Comparison of ENCODE assay signal across 8 cellular contexts in the genomic region with DNA sequence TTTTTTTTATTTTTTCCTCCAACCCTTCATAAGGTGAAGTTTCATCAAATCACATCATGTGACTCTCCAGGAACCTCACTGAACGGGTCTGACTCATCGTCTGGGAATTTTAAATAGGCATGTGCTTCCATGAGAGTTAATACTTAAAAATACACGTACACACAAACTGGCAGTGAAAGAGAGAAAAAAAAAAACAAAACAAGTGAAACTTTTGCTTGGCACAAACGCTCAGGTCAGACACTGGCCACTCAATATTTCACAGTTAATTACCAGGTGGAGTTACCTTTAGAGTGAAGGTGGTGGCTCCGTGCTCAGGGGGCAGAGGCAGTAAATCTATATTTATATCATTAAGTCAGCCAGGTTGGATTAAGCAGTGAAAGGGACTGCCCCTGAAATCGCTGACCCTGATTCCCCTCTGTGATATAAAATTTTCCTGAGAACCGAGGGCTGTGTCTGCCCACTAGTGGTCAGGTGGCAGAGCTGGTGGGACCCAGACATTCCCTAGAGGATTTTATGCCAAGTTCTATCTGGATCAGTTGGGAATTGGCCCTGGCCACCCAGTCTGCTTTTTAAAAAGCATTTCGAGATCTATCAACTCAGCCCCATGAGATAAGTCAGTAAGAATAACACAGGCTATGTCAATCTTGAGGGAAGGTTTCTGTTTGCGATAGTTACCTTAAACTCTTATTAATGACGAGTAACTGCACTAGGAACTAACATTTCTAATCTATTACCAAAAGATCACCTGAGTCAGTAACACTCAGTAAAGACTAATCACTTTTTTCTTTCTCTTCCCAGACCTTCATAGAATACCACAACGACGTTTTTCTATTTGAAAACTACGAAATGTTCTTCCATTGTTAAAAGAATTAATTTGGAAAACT.
DNase-seq lines count a peak whose midpoint lies in the region; ATAC-seq and TF ChIP-seq lines count a peak whose summit lies in the region.

No MANE protein-coding gene starts in this region.

- TF ChIP-seq CTCF in GM13976 (IDR thresholded peaks at IDR 0.05; ENCODE audit: borderline replicate concordance, control extremely low read depth, extremely low read depth, insufficient read depth, missing control alignments): peak; percentile 27
- peak; percentile 63 for TF ChIP-seq CTCF in cardiac fibroblast (IDR thresholded peaks at IDR 0.05; ENCODE audit: low read depth, low read length)
- peak; percentile 54 for TF ChIP-seq CTCF in liver (IDR thresholded peaks at IDR 0.05; ENCODE audit: low read depth, low read length, missing input control)

- no peaks in the 10 kb centered on the region for H3K9me3 ChIP-seq in liver (ENCODE audit: control insufficient read depth in 4 of 4, low read length in 3 of 4)

- ATAC-seq in HG03039 (IDR thresholded peaks at IDR 0.05; ENCODE audit: unreplicated experiment): no peak

- H3K27me3 ChIP-seq in liver (ENCODE audit: control insufficient read depth in 4 of 4, insufficient read depth in 4 of 4, low read length in 3 of 4): no peaks in the 10 kb centered on the region

- H3K4me1 ChIP-seq in liver (ENCODE audit: control insufficient read depth in 4 of 4, insufficient read depth in 4 of 4, low read length in 3 of 4): peaks cover 0 to 5% (median 2%) of the 10 kb centered on the region in 4 donors

- in situ Hi-C loops in GM13976 (cut with MboI; ENCODE audit: low sequenced_read_pairs, unreplicated experiment): no loop called here

- H3K36me3 ChIP-seq in liver (ENCODE audit: control insufficient read depth in 4 of 4, insufficient read depth in 3 of 4, low read depth in 1 of 4, low read length in 3 of 4): no peaks in the 10 kb centered on the region

- H3K27ac ChIP-seq in liver (ENCODE audit: low read depth in 1 of 2, low read length in 2 of 2): no peak overlapping the region

- 41% methylated on average over 13 of the region's 13 CpGs for WGBS in liver

- H3K4me3 ChIP-seq in cardiac fibroblast (replicated peaks in 1 of 2; ENCODE audit: low read depth in 2 of 2, low read length in 2 of 2) (peak overlapping the region in 1 of 2 donors; percentile 16), liver (ENCODE audit: low read depth in 1 of 3, low read length in 3 of 3) (no peak overlapping the region)

- H3K9ac ChIP-seq in liver (ENCODE audit: low read depth in 1 of 2, low read length in 2 of 2): no peak overlapping the region

- DNase-seq in GM13976 (ENCODE audit: low spot score): no peak
- peak; percentile 64 for DNase-seq in NCI-H460 (ENCODE audit: extremely low read depth, low read depth)
- DNase-seq in cardiac fibroblast (ENCODE audit: low read depth in 2 of 2): peak; percentile 94 to 99
- DNase-seq in stimulated activated CD4-positive, alpha-beta T cell treated with anti-CD3 and anti-CD28 coated beads, Interleukin-2, amount 100 ng/mL, for 24 hours: no peak
- no peak for DNase-seq in stimulated activated CD4-positive, alpha-beta T cell treated with anti-CD3 and anti-CD28 coated beads, Interleukin-2, amount 100 ng/mL, for 48 hours
- no peak for DNase-seq in activated CD4-positive, alpha-beta T cell treated with anti-CD3 and anti-CD28 coated beads for 48 hours

- TF ChIP-seq RAD21 in liver (IDR thresholded peaks at IDR 0.05): peak; percentile 80 to 82

TF ChIP-seq in liver, 16 proteins besides CTCF, POLR2A, EP300 and RAD21:
- no peak for TF ChIP-seq YY1 (IDR thresholded peaks at IDR 0.05)
- TF ChIP-seq, protein P1, sequence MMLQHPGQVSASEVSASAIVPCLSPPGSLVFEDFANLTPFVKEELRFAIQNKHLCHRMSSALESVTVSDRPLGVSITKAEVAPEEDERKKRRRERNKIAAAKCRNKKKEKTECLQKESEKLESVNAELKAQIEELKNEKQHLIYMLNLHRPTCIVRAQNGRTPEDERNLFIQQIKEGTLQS (IDR thresholded peaks at IDR 0.05): no peak
- no peak for TF ChIP-seq GABPA (IDR thresholded peaks at IDR 0.05 in 1 of 2, conservative IDR thresholded peaks at IDR 0.05 in 1 of 2)
- TF ChIP-seq JUND (IDR thresholded peaks at IDR 0.05): peak; percentile 81 to 84
- TF ChIP-seq FOXA1 (IDR thresholded peaks at IDR 0.05): no peak
- no peak for TF ChIP-seq NR2F2 (IDR thresholded peaks at IDR 0.05)
- TF ChIP-seq SP1 (IDR thresholded peaks at IDR 0.05): no peak
- TF ChIP-seq HNF4A (conservative IDR thresholded peaks at IDR 0.05): no peak
- TF ChIP-seq RXRA (IDR thresholded peaks at IDR 0.05): peak; percentile 23 to 44
- TF ChIP-seq, protein P2, sequence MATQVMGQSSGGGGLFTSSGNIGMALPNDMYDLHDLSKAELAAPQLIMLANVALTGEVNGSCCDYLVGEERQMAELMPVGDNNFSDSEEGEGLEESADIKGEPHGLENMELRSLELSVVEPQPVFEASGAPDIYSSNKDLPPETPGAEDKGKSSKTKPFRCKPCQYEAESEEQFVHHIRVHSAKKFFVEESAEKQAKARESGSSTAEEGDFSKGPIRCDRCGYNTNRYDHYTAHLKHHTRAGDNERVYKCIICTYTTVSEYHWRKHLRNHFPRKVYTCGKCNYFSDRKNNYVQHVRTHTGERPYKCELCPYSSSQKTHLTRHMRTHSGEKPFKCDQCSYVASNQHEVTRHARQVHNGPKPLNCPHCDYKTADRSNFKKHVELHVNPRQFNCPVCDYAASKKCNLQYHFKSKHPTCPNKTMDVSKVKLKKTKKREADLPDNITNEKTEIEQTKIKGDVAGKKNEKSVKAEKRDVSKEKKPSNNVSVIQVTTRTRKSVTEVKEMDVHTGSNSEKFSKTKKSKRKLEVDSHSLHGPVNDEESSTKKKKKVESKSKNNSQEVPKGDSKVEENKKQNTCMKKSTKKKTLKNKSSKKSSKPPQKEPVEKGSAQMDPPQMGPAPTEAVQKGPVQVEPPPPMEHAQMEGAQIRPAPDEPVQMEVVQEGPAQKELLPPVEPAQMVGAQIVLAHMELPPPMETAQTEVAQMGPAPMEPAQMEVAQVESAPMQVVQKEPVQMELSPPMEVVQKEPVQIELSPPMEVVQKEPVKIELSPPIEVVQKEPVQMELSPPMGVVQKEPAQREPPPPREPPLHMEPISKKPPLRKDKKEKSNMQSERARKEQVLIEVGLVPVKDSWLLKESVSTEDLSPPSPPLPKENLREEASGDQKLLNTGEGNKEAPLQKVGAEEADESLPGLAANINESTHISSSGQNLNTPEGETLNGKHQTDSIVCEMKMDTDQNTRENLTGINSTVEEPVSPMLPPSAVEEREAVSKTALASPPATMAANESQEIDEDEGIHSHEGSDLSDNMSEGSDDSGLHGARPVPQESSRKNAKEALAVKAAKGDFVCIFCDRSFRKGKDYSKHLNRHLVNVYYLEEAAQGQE (IDR thresholded peaks at IDR 0.05): no peak
- TF ChIP-seq EGR1 (IDR thresholded peaks at IDR 0.05; ENCODE audit: low read depth in 2 of 2): no peak
- no peak for TF ChIP-seq HNF4G (IDR thresholded peaks at IDR 0.05)
- TF ChIP-seq, protein P3, sequence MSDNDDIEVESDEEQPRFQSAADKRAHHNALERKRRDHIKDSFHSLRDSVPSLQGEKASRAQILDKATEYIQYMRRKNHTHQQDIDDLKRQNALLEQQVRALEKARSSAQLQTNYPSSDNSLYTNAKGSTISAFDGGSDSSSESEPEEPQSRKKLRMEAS (IDR thresholded peaks at IDR 0.05): peak; percentile 12
- no peak for TF ChIP-seq FOXA2 (IDR thresholded peaks at IDR 0.05)

Comparison
In these comparisons a context has a peak if more than half of its experiments do, and no peak if none do; other contexts are left out.
1. DNase-seq: peak in NCI-H460 (single experiment) and cardiac fibroblast (2 of 2); none in GM13976 (single experiment), stimulated activated CD4-positive, alpha-beta T cell treated with anti-CD3 and anti-CD28 coated beads, Interleukin-2, amount 100 ng/mL, for 24 hours (0 of 2), stimulated activated CD4-positive, alpha-beta T cell treated with anti-CD3 and anti-CD28 coated beads, Interleukin-2, amount 100 ng/mL, for 48 hours (0 of 2) and activated CD4-positive, alpha-beta T cell treated with anti-CD3 and anti-CD28 coated beads for 48 hours (single experiment).
2. Peak in every context shown above with its lines, with median percentiles within 50 percentile points of each other: CTCF ChIP-seq.